ENCODE assay signal across 9 cellular contexts in the genomic region with DNA sequence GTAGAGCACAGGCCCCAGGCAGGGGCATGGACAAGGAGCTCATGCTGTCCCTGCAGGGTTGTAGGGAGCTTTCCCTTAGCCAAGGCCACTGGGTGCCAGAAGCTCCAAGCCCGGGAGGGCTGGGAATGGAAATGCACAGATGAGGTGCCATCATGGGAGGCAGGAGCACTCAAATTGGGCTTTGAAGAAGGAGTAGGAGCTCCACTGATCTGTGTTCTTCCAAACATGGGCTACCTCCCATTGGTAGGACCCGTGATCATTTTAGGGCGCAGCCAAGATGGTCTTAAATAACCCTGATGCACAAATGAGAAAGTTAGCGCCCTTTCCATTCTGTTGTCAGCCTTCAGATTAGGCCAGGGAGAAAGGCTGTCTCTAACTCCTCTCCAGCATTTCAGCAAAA.
"Had no signal": no experiment of that assay in that cellular context is flagged by ENCODE, and none has a peak within 500 bp of the region (broad histone marks: within the 10 kb centered on the region; RNA-seq: fewer than 3 reads in every experiment).

No MANE protein-coding gene starts in this region.

- H3K4me3 Mint-ChIP-seq: HFFc6, IgD-negative memory B cell had no signal

- H3K9ac ChIP-seq: GM23248, KMS-11 had no signal

- H3K27ac ChIP-seq: GM23248, KMS-11 had no signal

- H3K36me3 Mint-ChIP-seq: IgD-negative memory B cell had no signal

- H3K27ac Mint-ChIP-seq: HFFc6, IgD-negative memory B cell had no signal

- ATAC-seq: HCT116, HepG2 had no signal

- H3K4me1 Mint-ChIP-seq: IgD-negative memory B cell had no signal

- H2AFZ ChIP-seq: GM23248 had no signal

- H3K9me3 ChIP-seq: HAP-1 had no signal

- H3K9me3 Mint-ChIP-seq: HFFc6 had no signal

- H3K27me3 Mint-ChIP-seq: IgD-negative memory B cell had no signal

- H3K4me3 ChIP-seq: GM23248, HAP-1 had no signal

- H3K36me3 ChIP-seq: HAP-1 had no signal

- H3K4me2 ChIP-seq: KMS-11 had no signal

- DNase-seq: GM23248, GOT3, HFFc6, KBM-7 had no signal

- H3K4me1 ChIP-seq: HAP-1 had no signal
